In the genomic region with DNA sequence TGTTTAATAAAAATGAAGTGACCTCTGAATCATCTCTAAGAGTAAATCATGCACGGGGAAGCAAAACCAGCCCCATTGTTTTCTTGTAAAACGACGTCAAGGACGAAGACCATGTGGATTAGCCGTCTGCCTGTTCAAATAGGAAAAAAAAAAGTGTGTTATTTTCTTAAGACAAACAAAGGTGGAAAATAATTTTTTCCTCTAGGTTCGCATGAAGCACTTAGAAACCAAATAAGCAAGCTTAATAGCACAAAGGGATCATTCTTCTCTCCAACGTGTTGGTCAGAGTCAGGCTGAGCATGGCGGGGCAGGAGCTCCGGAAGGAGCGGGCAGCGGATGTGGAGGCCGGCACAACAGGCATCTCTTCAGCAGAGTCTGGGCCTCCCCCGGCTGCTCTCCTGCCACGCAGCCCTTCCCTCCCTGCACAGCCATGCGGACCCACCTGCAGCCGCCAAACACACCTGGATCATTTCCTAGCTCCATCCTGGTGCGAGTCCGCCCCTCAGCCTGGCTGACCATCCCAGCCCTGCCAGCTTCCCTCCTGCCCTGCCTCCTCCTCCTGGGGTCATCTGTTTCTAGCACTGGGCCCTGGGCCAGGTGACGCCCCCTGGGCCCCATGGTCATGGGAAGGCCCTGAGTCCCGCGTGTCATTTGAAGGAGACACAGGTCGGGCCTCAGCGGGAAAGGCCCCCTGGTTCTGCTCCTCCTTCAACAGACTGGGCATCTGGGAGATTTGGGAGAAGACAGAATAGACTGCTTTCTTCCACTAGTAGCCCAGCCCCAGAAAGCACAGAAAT, we compare ENCODE assay signal across 15 cellular contexts. TPM values are rescaled to one million over a fixed set of nuclear protein-coding genes. Genes with fewer than 3 reads are reported as not detected.
"Had no signal": no experiment of that assay in that cellular context is flagged by ENCODE, and none has a peak within 500 bp of the region (broad histone marks: within the 10 kb centered on the region; RNA-seq: fewer than 3 reads in every experiment).

No MANE protein-coding gene starts in this region.

- H3K36me3 Mint-ChIP-seq: natural killer cell treated with Interleukin-12 subunit alpha and Interleukin-12 subunit beta and Interleukin-15 and Interleukin-18, amount 100 ng/mL, for 72 hours had no signal

- H3K27ac Mint-ChIP-seq: activated CD8-positive, alpha-beta T cell treated with anti-CD3 and anti-CD28 coated beads for 36 hours; activated naive CD4-positive, alpha-beta T cell treated with anti-CD3 and anti-CD28 coated beads for 36 hours; natural killer cell treated with Interleukin-12 subunit alpha and Interleukin-12 subunit beta and Interleukin-15 and Interleukin-18, amount 100 ng/mL, for 72 hours had no signal

- H3K9me3 Mint-ChIP-seq: activated CD8-positive, alpha-beta T cell treated with anti-CD3 and anti-CD28 coated beads for 36 hours; natural killer cell treated with Interleukin-12 subunit alpha and Interleukin-12 subunit beta and Interleukin-15 and Interleukin-18, amount 100 ng/mL, for 72 hours had no signal

- H3K27me3 ChIP-seq: vagina had no signal

- H3K27ac ChIP-seq: esophagus muscularis mucosa, tibial artery, vagina had no signal

- DNase-seq: activated CD8-positive, alpha-beta memory T cell treated with anti-CD3 and anti-CD28 coated beads, Interleukin-2, amount 50 U/mL, for 48 hours; activated CD8-positive, alpha-beta T cell treated with anti-CD3 and anti-CD28 coated beads for 36 hours; activated naive CD4-positive, alpha-beta T cell treated with anti-CD3 and anti-CD28 coated beads for 36 hours; cerebellar nuclear complex; dermis blood vessel endothelial cell; left colon; small intestine; T-helper 9 cell had no signal

- H3K4me3 Mint-ChIP-seq: activated CD8-positive, alpha-beta T cell treated with anti-CD3 and anti-CD28 coated beads for 36 hours; activated naive CD4-positive, alpha-beta T cell treated with anti-CD3 and anti-CD28 coated beads for 36 hours; natural killer cell treated with Interleukin-12 subunit alpha and Interleukin-12 subunit beta and Interleukin-15 and Interleukin-18, amount 100 ng/mL, for 72 hours had no signal

- H3K9me3 ChIP-seq: esophagus muscularis mucosa, tibial artery, vagina had no signal

- H3K4me3 ChIP-seq: esophagus muscularis mucosa, lung, tibial artery, vagina had no signal

- H3K36me3 ChIP-seq: esophagus muscularis mucosa, vagina had no signal

- ATAC-seq: activated CD8-positive, alpha-beta T cell treated with anti-CD3 and anti-CD28 coated beads for 36 hours; left colon had no signal

- H3K4me1 ChIP-seq: tibial artery had no signal

RNA-seq across cellular contexts. Expression of a gene that starts 41.7 kb away (rescaled TPM):
- total RNA-seq: activated CD8-positive, alpha-beta T cell treated with anti-CD3 and anti-CD28 coated beads for 36 hours; activated naive CD4-positive, alpha-beta T cell treated with anti-CD3 and anti-CD28 coated beads for 36 hours; dermis blood vessel endothelial cell; fibroblast of villous mesenchyme; natural killer cell treated with Interleukin-12 subunit alpha and Interleukin-12 subunit beta and Interleukin-15 and Interleukin-18, amount 100 ng/mL, for 72 hours; omental fat pad had no signal
